8 cellular contexts compared by ENCODE assay signal in the genomic region with DNA sequence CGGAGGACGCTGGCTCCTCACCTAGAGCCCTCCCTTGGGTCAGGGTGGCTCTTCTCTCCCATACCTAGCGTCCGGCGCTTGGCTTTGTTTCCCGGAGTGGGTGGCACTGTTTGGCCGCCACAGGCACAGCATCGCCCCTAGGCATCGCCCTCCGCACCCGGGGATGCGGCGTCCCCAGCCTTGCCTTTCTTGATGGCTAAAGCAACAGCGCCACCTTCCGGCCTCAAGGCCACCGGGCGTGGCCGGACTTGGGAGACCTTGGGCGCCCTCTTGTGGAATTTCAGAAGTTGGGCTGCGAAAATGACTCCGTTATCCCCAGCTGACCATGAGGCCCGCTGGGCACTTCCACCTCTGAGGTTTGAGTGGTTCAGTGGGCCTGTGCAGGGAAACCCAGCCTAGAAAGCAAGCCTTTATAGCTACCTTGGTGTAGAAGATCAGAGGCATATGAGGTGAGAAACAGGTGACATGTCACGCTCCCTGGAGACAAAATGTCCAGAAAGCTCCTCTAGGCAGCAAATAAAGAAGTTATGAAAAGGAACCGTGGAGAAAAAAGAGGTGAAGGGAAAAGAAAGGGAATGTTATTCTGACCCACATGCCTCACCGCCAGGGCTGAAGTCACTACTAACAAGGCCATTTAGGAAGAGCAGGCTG. TPM values are rescaled to one million over a fixed set of nuclear protein-coding genes. Genes with fewer than 3 reads are reported as not detected.
DNase-seq lines count a peak whose midpoint lies in the region; ATAC-seq and TF ChIP-seq lines count a peak whose summit lies in the region.

No MANE protein-coding gene starts in this region.

- intact Hi-C loops in left lung (cut with DNase I) = loop anchor here (2.0 to 10.0 kb wide), 3 partner anchors 425 to 657 kb away; no protein-coding TSS in a partner anchor

- no peak overlapping the region for H3K27ac ChIP-seq in BLaER1 treated with 17β-estradiol and CSF1 and Interleukin-3, amounts not matched to agents 10 nM and 100 nM
- no peak overlapping the region for H3K27ac ChIP-seq in left lung

- TF ChIP-seq CTCF in choroid plexus epithelial cell (conservative IDR thresholded peaks at IDR 0.05; ENCODE audit: low read depth, low read length) = peak; percentile 99
- peak; percentile 99 for TF ChIP-seq CTCF in left lung (IDR thresholded peaks at IDR 0.05)

- peaks cover 0 to 12% (median 0%) of the 10 kb centered on the region in 11 experiments; a peak in 2 of 22 replicates for H4K20me1 ChIP-seq in BLaER1 treated with 17β-estradiol and CSF1 and Interleukin-3, amounts not matched to agents 10 nM and 100 nM

- DNase-seq in NCI-H524 (lab: John Stamatoyannopoulos, UW) (peak; percentile 72 to 88), choroid plexus epithelial cell (ENCODE audit: low read depth) (peak; percentile 97), left lung (peak; percentile 90 to 96)
- peak; percentile 81 to 83 for DNase-seq in activated CD4-positive, alpha-beta T cell treated with anti-CD3 and anti-CD28 coated beads for 4 hours
- DNase-seq in stimulated activated CD4-positive, alpha-beta T cell treated with anti-CD3 and anti-CD28 coated beads, Interleukin-4, amount 100 ng/mL, for 24 hours = peak; percentile 89

- no peak overlapping the region for H3K4me3 ChIP-seq in BLaER1 treated with 17β-estradiol and CSF1 and Interleukin-3, amounts not matched to agents 10 nM and 100 nM
- H3K4me3 ChIP-seq in choroid plexus epithelial cell (ENCODE audit: low read depth, low read length) (peak overlapping the region; percentile 18), left lung (no peak overlapping the region)

- H3K4me2 ChIP-seq in BLaER1 treated with 17β-estradiol and CSF1 and Interleukin-3, amounts not matched to agents 10 nM and 100 nM = peak overlapping the region in 7 of 11 experiments; percentile 32 to 78 (median 46); a peak in 10 of 22 replicates

- peaks cover 0 to 13% (median 0%) of the 10 kb centered on the region in 10 experiments; a peak in 6 of 20 replicates for H3K4me1 ChIP-seq in BLaER1 treated with 17β-estradiol and CSF1 and Interleukin-3, amounts not matched to agents 10 nM and 100 nM
- no peaks in the 10 kb centered on the region for H3K4me1 ChIP-seq in left lung

- H3K9ac ChIP-seq in BLaER1 treated with 17β-estradiol and CSF1 and Interleukin-3, amounts not matched to agents 10 nM and 100 nM = 0 out of 22 replicates have a peak overlapping the region, but pooled peaks of 1 of the 11 experiments have one; percentile 13

- H3K36me3 ChIP-seq in BLaER1 treated with 17β-estradiol and CSF1 and Interleukin-3, amounts not matched to agents 10 nM and 100 nM = no peaks in the 10 kb centered on the region
- no peaks in the 10 kb centered on the region for H3K36me3 ChIP-seq in left lung

- H3K9me3 ChIP-seq in BLaER1 treated with 17β-estradiol and CSF1 and Interleukin-3, amounts not matched to agents 10 nM and 100 nM (replicated peaks in 1 of 11) = peaks cover 0 to 2% (median 0%) of the 10 kb centered on the region in 11 experiments; a peak in 1 of 22 replicates
- H3K9me3 ChIP-seq in left lung = no peaks in the 10 kb centered on the region

- H3K27me3 ChIP-seq in BLaER1 treated with 17β-estradiol and CSF1 and Interleukin-3, amounts not matched to agents 10 nM and 100 nM = no peaks in the 10 kb centered on the region
- H3K27me3 ChIP-seq in left lung = no peaks in the 10 kb centered on the region

- ATAC-seq in GM19372 (IDR thresholded peaks at IDR 0.05; ENCODE audit: low read depth, unreplicated experiment) (peak; percentile 85), HG03460 (IDR thresholded peaks at IDR 0.05; ENCODE audit: unreplicated experiment) (peak; percentile 75), left lung (peak; percentile 98)

RNA-seq across cellular contexts. Expression of a gene that starts 54.3 kb away (rescaled TPM):
- total RNA-seq in left lung = 10 to 100 TPM; 58.1 to 66.4 TPM
